In the genomic region with DNA sequence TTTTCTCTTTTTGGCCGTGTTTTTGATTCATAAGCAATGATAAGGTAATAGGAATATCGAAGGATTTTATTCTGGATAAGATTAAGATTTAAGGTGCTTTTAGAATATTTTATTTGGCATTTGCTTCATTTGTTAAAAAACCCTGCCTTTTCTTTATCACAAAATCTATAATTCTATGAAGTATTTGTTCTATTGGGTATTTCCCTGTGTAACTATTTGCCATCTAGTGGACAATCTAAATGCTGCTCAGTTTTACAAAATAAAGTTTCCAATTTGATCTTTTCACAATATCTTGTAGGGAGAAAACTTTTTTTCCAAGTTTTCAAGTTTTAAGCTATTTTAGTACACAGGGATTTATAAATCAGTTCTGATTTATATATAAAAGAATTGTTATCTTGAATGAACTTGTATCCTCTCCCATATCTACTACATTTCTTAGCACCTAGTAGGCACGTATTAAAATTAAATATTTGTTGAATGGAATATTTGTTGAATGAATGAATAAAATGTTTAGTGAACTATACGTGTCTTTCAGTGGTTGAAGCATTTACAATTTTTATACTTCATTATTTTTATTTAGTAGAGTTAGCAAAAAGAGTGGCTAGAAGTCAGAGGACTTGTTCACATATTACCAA, we compare ENCODE assay signal across 16 cellular contexts. TPM values are rescaled to one million over a fixed set of nuclear protein-coding genes. Genes with fewer than 3 reads are reported as not detected.
DNase-seq lines count a peak whose midpoint lies in the region; ATAC-seq and TF ChIP-seq lines count a peak whose summit lies in the region.
"Had no signal": no experiment of that assay in that cellular context is flagged by ENCODE, and none has a peak within 500 bp of the region (broad histone marks: within the 10 kb centered on the region; RNA-seq: fewer than 3 reads in every experiment).

No MANE protein-coding gene starts in this region.

- no peak overlapping the region for H3K4ac ChIP-seq in H9 (ENCODE audit: low read depth, low read length)

- WGBS in H9 (ENCODE audit: extremely low coverage, insufficient read length, low lambda C conversion rate) = 100% methylated on average over 1 of the region's 4 CpGs
- 41% methylated on average over 4 of the region's 4 CpGs for WGBS in SK-N-SH (ENCODE audit: low lambda C conversion rate)

- no peak overlapping the region for H2BK20ac ChIP-seq in H9 (ENCODE audit: low read depth, low read length, poor library complexity, severe bottlenecking)

- H3K4me2 ChIP-seq in H9 (ENCODE audit: insufficient read depth, insufficient read length, low read length) (no peak overlapping the region), SK-N-SH (no peak overlapping the region)
- H3K4me2 ChIP-seq: BLaER1 treated with 17β-estradiol and CSF1 and Interleukin-3, amounts not matched to agents 10 nM and 100 nM had no signal

- no peak overlapping the region for H4K91ac ChIP-seq in H9 (ENCODE audit: insufficient read length, low read depth, low read length)

- H2AFZ ChIP-seq in H9 (ENCODE audit: low read length) (no peak overlapping the region), SK-N-SH (ENCODE audit: low read depth) (no peak overlapping the region)

- H3K9me3 Mint-ChIP-seq in H9 = no peaks in the 10 kb centered on the region

- no peak overlapping the region for H3K4me3 ChIP-seq in A673 (ENCODE audit: low read depth, low read length, poor library complexity, severe bottlenecking)
- H3K4me3 ChIP-seq in SK-N-SH (ENCODE audit: low read depth in 2 of 2, low read length in 1 of 2) = no peak overlapping the region
- H3K4me3 ChIP-seq in fibroblast of villous mesenchyme (ENCODE audit: low read depth, low read length) = no peak overlapping the region
- H3K4me3 ChIP-seq in upper lobe of right lung = no peak overlapping the region
- H3K4me3 ChIP-seq: BLaER1 treated with 17β-estradiol and CSF1 and Interleukin-3, amounts not matched to agents 10 nM and 100 nM; vagina had no signal

- no peak overlapping the region for H2AK5ac ChIP-seq in H9 (ENCODE audit: insufficient read length, low read length)

- BruUV-seq in A673 (replicated peaks; lab: Mats Ljungman, UMichigan) = no TSS peak

- no peaks in the 10 kb centered on the region for H3K27me3 ChIP-seq in A673 (replicated peaks; ENCODE audit: insufficient read depth, low read depth, low read length, poor library complexity)
- H3K27me3 ChIP-seq in H9 (ENCODE audit: insufficient read depth, low read length) = no peaks in the 10 kb centered on the region
- H3K27me3 ChIP-seq in SK-N-SH (ENCODE audit: insufficient read depth) = no peaks in the 10 kb centered on the region
- no peaks in the 10 kb centered on the region for H3K27me3 ChIP-seq in upper lobe of right lung
- H3K27me3 ChIP-seq: BLaER1 treated with 17β-estradiol and CSF1 and Interleukin-3, amounts not matched to agents 10 nM and 100 nM; vagina had no signal

- no peaks in the 10 kb centered on the region for H3F3A ChIP-seq in SK-N-SH (replicated peaks; ENCODE audit: insufficient read depth)

- H3K9me2 ChIP-seq in SK-N-SH = no peaks in the 10 kb centered on the region

- H3K4me3 Mint-ChIP-seq in H9 = no peak overlapping the region

- intact Hi-C loops in A673 (cut with micrococcal nuclease; ENCODE audit: unreplicated experiment) (loop anchor here (5.0 to 10.0 kb wide), 3 partner anchors 664 to 924 kb away; no protein-coding TSS in a partner anchor), upper lobe of right lung (cut with DNase I) (no loop called here)

- peak; percentile 34; the same call in 1 of the 2 replicates for TF ChIP-seq RAD21 in SK-N-SH (IDR thresholded peaks at IDR 0.05; ENCODE audit: low read length)

- CTCF ChIA-PET in A673 (lab: Charles Lee) = no interaction called here
- CTCF ChIA-PET in SK-N-SH (lab: Yijun Ruan, JAX) = interaction anchor here (0.6 kb wide), 2 partner anchors 51 to 1025 kb away, joined by 3 read pairs; no protein-coding TSS in a partner anchor

- no peak for ATAC-seq in upper lobe of right lung

- no peak overlapping the region for H2BK120ac ChIP-seq in H9 (ENCODE audit: low read depth, low read length, poor library complexity, severe bottlenecking)

- peaks cover 4% of the 10 kb centered on the region in 2 experiments for H3K4me1 Mint-ChIP-seq in H9

- H3K36me3 ChIP-seq in A673 (ENCODE audit: insufficient read depth, low read length, poor library complexity, severe bottlenecking) (no peaks in the 10 kb centered on the region), SK-N-SH (replicated peaks in 1 of 2; ENCODE audit: control insufficient read depth in 1 of 2, insufficient read depth in 2 of 2, low read length in 1 of 2) (no peaks in the 10 kb centered on the region), upper lobe of right lung (no peaks in the 10 kb centered on the region)
- H3K36me3 ChIP-seq: BLaER1 treated with 17β-estradiol and CSF1 and Interleukin-3, amounts not matched to agents 10 nM and 100 nM; vagina had no signal

- TF ChIP-seq EP300 in SK-N-SH (IDR thresholded peaks at IDR 0.05; ENCODE audit: borderline replicate concordance in 1 of 2, low read depth in 1 of 2, low read length in 1 of 2) = no peak

- H3K56ac ChIP-seq in H9 (ENCODE audit: insufficient read length, low read depth, low read length) = no peak overlapping the region

- H3K79me2 ChIP-seq in H9 (ENCODE audit: insufficient read depth, low read length) (no peaks in the 10 kb centered on the region), SK-N-SH (ENCODE audit: insufficient read depth) (no peaks in the 10 kb centered on the region)

- no peaks in the 10 kb centered on the region for H3K79me1 ChIP-seq in H9 (ENCODE audit: insufficient read depth, low read depth, low read length, poor library complexity, severe bottlenecking)

- no peak overlapping the region for H3K18ac ChIP-seq in H9 (ENCODE audit: insufficient read length, low read depth, low read length)

- H3K27ac Mint-ChIP-seq in H9 = no peak overlapping the region

- no peak overlapping the region for H4K8ac ChIP-seq in H9 (replicated peaks; ENCODE audit: insufficient read length, low read depth, low read length)

- H2BK15ac ChIP-seq in H9 (ENCODE audit: low read depth, low read length) = no peak overlapping the region

- H3K23ac ChIP-seq in H9 (ENCODE audit: insufficient read length, low read depth, low read length) = no peak overlapping the region

- no peaks in the 10 kb centered on the region for H3K27me3 Mint-ChIP-seq in H9 (ENCODE audit: low read depth)

- no peaks in the 10 kb centered on the region for H3K9me3 ChIP-seq in A673 (ENCODE audit: low read depth, low read length, poor library complexity, severe bottlenecking)
- H3K9me3 ChIP-seq in H9 (ENCODE audit: control insufficient read depth, low read depth, low read length) = no peaks in the 10 kb centered on the region
- no peaks in the 10 kb centered on the region for H3K9me3 ChIP-seq in SK-N-SH
- no peaks in the 10 kb centered on the region for H3K9me3 ChIP-seq in upper lobe of right lung
- H3K9me3 ChIP-seq: BLaER1 treated with 17β-estradiol and CSF1 and Interleukin-3, amounts not matched to agents 10 nM and 100 nM; vagina had no signal

- no peak overlapping the region for H2BK5ac ChIP-seq in H9 (ENCODE audit: insufficient read length, low read length)

- H3K36me3 Mint-ChIP-seq in H9 (ENCODE audit: insufficient read depth in 1 of 3, low read depth in 3 of 3) = no peaks in the 10 kb centered on the region

- DNase-seq in A673 (ENCODE audit: low spot score) (peak; percentile 23), H9 (no peak), SK-N-SH (no peak), fibroblast of villous mesenchyme (ENCODE audit: low read depth) (no peak), mucosa of gallbladder (ENCODE audit: low spot score) (no peak), NCI-H526 (lab: John Stamatoyannopoulos, UW) (no peak), upper lobe of right lung (no peak)
- DNase-seq in stimulated activated CD4-positive, alpha-beta T cell treated with anti-CD3 and anti-CD28 coated beads, Interleukin-2, amount 100 ng/mL, for 48 hours = no peak
- DNase-seq: activated CD4-positive, alpha-beta T cell treated with anti-CD3 and anti-CD28 coated beads, Interleukin-2, amount 50 U/mL, for 4 hours; cortex of kidney; GF-D8; NCI-H1694; T-helper 2 cell had no signal

- peak; percentile 66 for TF ChIP-seq CTCF in A673 (conservative IDR thresholded peaks at IDR 0.05; ENCODE audit: low read depth, low read length)
- peak; percentile 52 for TF ChIP-seq CTCF in H9 (conservative IDR thresholded peaks at IDR 0.05)
- peak; percentile 66 for TF ChIP-seq CTCF in SK-N-SH (IDR thresholded peaks at IDR 0.05)
- peak; percentile 37 for TF ChIP-seq CTCF in fibroblast of villous mesenchyme (IDR thresholded peaks at IDR 0.05; ENCODE audit: insufficient read depth, low read depth, low read length)
- no peak for TF ChIP-seq CTCF in upper lobe of right lung (IDR thresholded peaks at IDR 0.05)

- no peak overlapping the region for H3K14ac ChIP-seq in H9 (ENCODE audit: insufficient read depth, low read length)

- H2BK12ac ChIP-seq in H9 (ENCODE audit: insufficient read length, low read depth, low read length) = no peak overlapping the region

- H3K4me1 ChIP-seq in A673 (ENCODE audit: insufficient read depth, low read length, poor library complexity, severe bottlenecking) = no peaks in the 10 kb centered on the region
- H3K4me1 ChIP-seq in H9 (ENCODE audit: insufficient read depth, low read length) = no peaks in the 10 kb centered on the region
- H3K4me1 ChIP-seq in SK-N-SH (ENCODE audit: control insufficient read depth in 1 of 2, insufficient read depth in 2 of 2, low read depth in 1 of 2, low read length in 1 of 2) = no peaks in the 10 kb centered on the region
- no peaks in the 10 kb centered on the region for H3K4me1 ChIP-seq in upper lobe of right lung
- H3K4me1 ChIP-seq: BLaER1 treated with 17β-estradiol and CSF1 and Interleukin-3, amounts not matched to agents 10 nM and 100 nM; vagina had no signal

- POLR2A ChIA-PET in A673 (lab: Charles Lee; ENCODE audit: low non-redundant PET) (no interaction called here), SK-N-SH (lab: Yijun Ruan, JAX) (no interaction called here)

- H3T11ph ChIP-seq in H9 (ENCODE audit: low read length) = no peak overlapping the region

- H4K20me1 ChIP-seq in H9 (ENCODE audit: control insufficient read depth, insufficient read depth, insufficient read length) = no peaks in the 10 kb centered on the region
- H4K20me1 ChIP-seq in SK-N-SH (ENCODE audit: insufficient read depth) = no peaks in the 10 kb centered on the region
- H4K20me1 ChIP-seq: BLaER1 treated with 17β-estradiol and CSF1 and Interleukin-3, amounts not matched to agents 10 nM and 100 nM had no signal

- H3K23me2 ChIP-seq in H9 (ENCODE audit: insufficient read length, low read depth, low read length, poor library complexity, severe bottlenecking) = no peaks in the 10 kb centered on the region

- H3K27ac ChIP-seq in A673 (ENCODE audit: low read depth, low read length, poor library complexity, severe bottlenecking) (no peak overlapping the region), H9 (ENCODE audit: insufficient read length, low read depth, low read length) (no peak overlapping the region), SK-N-SH (ENCODE audit: low read depth in 2 of 2, low read length in 1 of 2) (no peak overlapping the region), upper lobe of right lung (no peak overlapping the region)
- H3K27ac ChIP-seq: BLaER1 treated with 17β-estradiol and CSF1 and Interleukin-3, amounts not matched to agents 10 nM and 100 nM; vagina had no signal

- H3K9ac ChIP-seq in H9 (ENCODE audit: extremely low read depth, insufficient read length, low read length) (no peak overlapping the region), SK-N-SH (no peak overlapping the region)
- H3K9ac ChIP-seq: BLaER1 treated with 17β-estradiol and CSF1 and Interleukin-3, amounts not matched to agents 10 nM and 100 nM had no signal

- H4K5ac ChIP-seq in H9 (ENCODE audit: insufficient read length, low read depth, low read length) = no peak overlapping the region

RNA-seq across cellular contexts. Expression of a gene that starts 26.5 kb away (rescaled TPM):
- total RNA-seq in A673 (2021) (3.9 and 4.2 TPM in 2 replicates), H9 (2021) (not detected in 2 replicates), fibroblast of villous mesenchyme (0.86 and 1.3 TPM in 2 replicates), mucosa of gallbladder (not detected), upper lobe of right lung (not detected)
- polyA plus RNA-seq in SK-N-SH (2012; rRNA removed) = 0.42 and 0.44 TPM in 2 replicates
- polyA plus RNA-seq in SK-N-SH (2012; cell fraction: cytosol; rRNA removed) = 0.43 and 0.59 TPM in 2 replicates
- 0.45 and 0.98 TPM in 2 replicates for polyA plus RNA-seq in SK-N-SH (2012; cell fraction: nucleus; rRNA removed)
- total RNA-seq: glomerular endothelial cell had no signal
